Comparison of ENCODE assay signal across 21 cellular contexts in the genomic region with DNA sequence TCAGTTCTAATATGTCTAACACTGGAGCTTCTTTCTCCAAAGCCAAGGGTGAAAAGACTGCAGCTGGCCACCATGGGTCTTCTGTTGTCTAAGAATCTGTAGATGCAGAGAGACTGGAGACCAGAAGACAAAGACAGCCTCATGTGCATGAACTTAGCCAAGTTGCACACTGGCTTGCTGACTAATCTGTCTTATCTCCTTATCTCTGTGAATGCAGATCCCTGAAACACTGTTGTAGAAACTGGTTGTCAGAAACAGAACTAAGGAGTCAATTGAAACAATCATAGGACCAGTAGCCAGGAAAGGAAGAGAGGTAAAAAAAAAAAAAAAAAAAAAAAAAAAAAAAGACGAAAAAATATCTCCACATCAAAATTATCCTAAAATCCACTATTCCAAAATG.
"Had no signal": no experiment of that assay in that cellular context is flagged by ENCODE, and none has a peak within 500 bp of the region (broad histone marks: within the 10 kb centered on the region; RNA-seq: fewer than 3 reads in every experiment).

No MANE protein-coding gene starts in this region.

- H3K4me3 Mint-ChIP-seq: activated naive CD4-positive, alpha-beta T cell treated with anti-CD3 and anti-CD28 coated beads, Interleukin-2, amount 50 U/mL, for 24 hours; brain; natural killer cell treated with Interleukin-12 subunit alpha and Interleukin-12 subunit beta and Interleukin-15 and Interleukin-18, amount 100 ng/mL, for 72 hours; type B pancreatic cell had no signal

- H3K4me3 ChIP-seq: esophagus muscularis mucosa, gastrocnemius medialis, ovary, prostate gland, spleen, thoracic aorta had no signal

- H3K4me1 Mint-ChIP-seq: activated naive CD4-positive, alpha-beta T cell treated with anti-CD3 and anti-CD28 coated beads, Interleukin-2, amount 50 U/mL, for 24 hours had no signal

- DNase-seq: activated CD4-positive, alpha-beta T cell treated with anti-CD3 and anti-CD28 coated beads for 1 hour; activated gamma-delta T cell treated with Interleukin-2 at 50 U/mL for 16 hours; activated T-cell treated with anti-CD3 and anti-CD28 coated beads, Interleukin-2, amount 50 U/mL, for 1 hour; aorta; caudate nucleus; dermis blood vessel endothelial cell; effector CD8-positive, alpha-beta T cell; gastrocnemius medialis; hippocampal formation; left cardiac atrium; ovary; spleen; stimulated activated CD4-positive, alpha-beta T cell treated with anti-CD3 and anti-CD28 coated beads, Interleukin-4, amount 100 ng/mL, for 1 hour; stimulated activated naive CD4-positive, alpha-beta T cell had no signal

- H3K36me3 Mint-ChIP-seq: activated naive CD4-positive, alpha-beta T cell treated with anti-CD3 and anti-CD28 coated beads, Interleukin-2, amount 50 U/mL, for 24 hours; brain; natural killer cell treated with Interleukin-12 subunit alpha and Interleukin-12 subunit beta and Interleukin-15 and Interleukin-18, amount 100 ng/mL, for 72 hours; type B pancreatic cell had no signal

- ATAC-seq: gastrocnemius medialis; left cardiac atrium; natural killer cell treated with Interleukin-12 subunit alpha and Interleukin-12 subunit beta and Interleukin-15 and Interleukin-18, amount 100 ng/mL, for 72 hours had no signal

- H3K27ac Mint-ChIP-seq: activated naive CD4-positive, alpha-beta T cell treated with anti-CD3 and anti-CD28 coated beads, Interleukin-2, amount 50 U/mL, for 24 hours; brain; natural killer cell treated with Interleukin-12 subunit alpha and Interleukin-12 subunit beta and Interleukin-15 and Interleukin-18, amount 100 ng/mL, for 72 hours; type B pancreatic cell had no signal

- H3K9me3 ChIP-seq: esophagus muscularis mucosa, gastrocnemius medialis, ovary, prostate gland, thoracic aorta had no signal

- H3K27ac ChIP-seq: esophagus muscularis mucosa, gastrocnemius medialis, ovary, prostate gland, spleen, thoracic aorta had no signal

- H3K4me1 ChIP-seq: esophagus muscularis mucosa, gastrocnemius medialis, prostate gland, spleen had no signal

- H3K27me3 Mint-ChIP-seq: brain had no signal

- H3K9me3 Mint-ChIP-seq: activated naive CD4-positive, alpha-beta T cell treated with anti-CD3 and anti-CD28 coated beads, Interleukin-2, amount 50 U/mL, for 24 hours; natural killer cell treated with Interleukin-12 subunit alpha and Interleukin-12 subunit beta and Interleukin-15 and Interleukin-18, amount 100 ng/mL, for 72 hours; type B pancreatic cell had no signal
